Comparison of ENCODE assay signal across 8 cellular contexts in the genomic region with DNA sequence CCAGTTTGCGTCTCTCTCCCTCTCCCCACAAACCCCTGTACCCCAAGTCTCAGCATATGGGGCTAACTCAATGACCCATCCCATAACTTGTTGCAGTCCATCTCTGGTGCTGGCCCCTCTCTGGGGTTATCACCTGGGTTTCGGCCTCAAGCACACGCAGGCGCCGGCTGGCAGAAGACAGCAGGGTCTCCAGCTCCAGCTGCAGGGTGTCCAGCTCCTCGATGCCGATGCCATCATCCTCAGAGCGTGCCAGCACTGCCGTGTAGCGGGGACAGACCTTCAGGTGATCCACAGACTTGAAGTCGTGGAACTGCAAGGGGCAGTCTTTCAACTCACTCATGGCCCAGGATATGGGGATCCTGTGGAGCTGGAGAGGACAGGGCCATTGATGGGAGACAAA. TPM values are rescaled to one million over a fixed set of nuclear protein-coding genes. Genes with fewer than 3 reads are reported as not detected.
DNase-seq lines count a peak whose midpoint lies in the region; ATAC-seq, FAIRE-seq and TF ChIP-seq lines count a peak whose summit lies in the region.

No MANE protein-coding gene starts in this region.

- no peak overlapping the region for H3K18ac ChIP-seq in H1 (ENCODE audit: extremely low read depth, low read length)

- 96% methylated on average over 11 of the region's 11 CpGs; no CpG with 5 or more reads in 1 of the 2 experiments for WGBS in H1 (ENCODE audit: extremely low coverage in 1 of 2, insufficient coverage in 1 of 2, insufficient read length in 1 of 2, insufficient replicate concordance in 2 of 2, low coverage in 1 of 2, low lambda C conversion rate in 2 of 2, missing lambda C conversion rate in 1 of 2), 2 experiments
- WGBS in psoas muscle, 3 donors = 79 to 81% (median 81%) methylated on average over 11 of the region's 11 CpGs
- WGBS in ovary, 3 donors = 74 to 86% (median 82%) methylated on average over 11 of the region's 11 CpGs
- 86% methylated on average over 11 of the region's 11 CpGs for WGBS in suprapubic skin

- no peak overlapping the region for H3K56ac ChIP-seq in H1 (replicated peaks; ENCODE audit: insufficient read length, low read depth, low read length)

- H3K27me3 ChIP-seq in OCI-LY1 (ENCODE audit: insufficient read depth, low read length) = no peaks in the 10 kb centered on the region
- no peaks in the 10 kb centered on the region for H3K27me3 ChIP-seq in H1 (replicated peaks in 1 of 4; ENCODE audit: control insufficient read depth in 3 of 4, extremely low read depth in 1 of 4, insufficient read depth in 3 of 4, low read length in 3 of 4)
- no peaks in the 10 kb centered on the region for H3K27me3 ChIP-seq in psoas muscle (ENCODE audit: insufficient read depth in 3 of 3, low read length in 2 of 3)
- H3K27me3 ChIP-seq in ovary = no peaks in the 10 kb centered on the region
- H3K27me3 ChIP-seq in suprapubic skin = no peaks in the 10 kb centered on the region

- H3K4me3 ChIP-seq in GM12864 (ENCODE audit: low read depth, low read length) (peak overlapping the region; percentile 64), OCI-LY1 (ENCODE audit: low read depth, low read length, poor library complexity, severe bottlenecking) (peak overlapping the region; percentile 93), H1 (ENCODE audit: extremely low read depth in 1 of 4, insufficient read depth in 2 of 4, low read depth in 3 of 4, low read length in 4 of 4) (peak overlapping the region in 2 of 4 experiments; percentile 89 to 93; a peak in 2 of 8 replicates), psoas muscle (no peak overlapping the region), ovary (no peak overlapping the region), suprapubic skin (no peak overlapping the region)

- no peak overlapping the region for H3K4ac ChIP-seq in H1 (replicated peaks; ENCODE audit: insufficient read length, low read depth, low read length)

- H3K9me3 ChIP-seq in OCI-LY1 (ENCODE audit: low read length) = no peaks in the 10 kb centered on the region
- H3K9me3 ChIP-seq in H1 (ENCODE audit: insufficient read depth in 2 of 2, low read depth in 1 of 2, low read length in 1 of 2) = no peaks in the 10 kb centered on the region
- H3K9me3 ChIP-seq in psoas muscle = no peaks in the 10 kb centered on the region
- H3K9me3 ChIP-seq in ovary = no peaks in the 10 kb centered on the region
- no peaks in the 10 kb centered on the region for H3K9me3 ChIP-seq in suprapubic skin

- H3K79me2 ChIP-seq in OCI-LY1 (ENCODE audit: insufficient read depth, low read length) = peaks cover 23% of the 10 kb centered on the region
- H3K79me2 ChIP-seq in H1 (ENCODE audit: control insufficient read depth in 1 of 2, insufficient read depth in 2 of 2, low read length in 2 of 2) = peaks cover 0 to 32% of the 10 kb centered on the region in 2 experiments; a peak in 2 of 4 replicates

- H4K91ac ChIP-seq in H1 (replicated peaks; ENCODE audit: insufficient read length, low read length) = no peak overlapping the region

- H3K23me2 ChIP-seq in H1 (ENCODE audit: low read depth, low read length) = peaks cover 8% of the 10 kb centered on the region

- H2BK15ac ChIP-seq in H1 (ENCODE audit: low read length) = peak overlapping the region; percentile 25; the same call in 1 of the 2 replicates

- H3K4me2 ChIP-seq in OCI-LY1 (ENCODE audit: low read length) (peak overlapping the region; percentile 99), H1 (ENCODE audit: insufficient read depth in 1 of 2, low read depth in 2 of 2, low read length in 2 of 2) (peak overlapping the region in 1 of 2 experiments; percentile 83; a peak in 1 of 4 replicates)

- no peak for TF ChIP-seq POLR2A in H1 (IDR thresholded peaks at IDR 0.05; ENCODE audit: control extremely low read depth in 1 of 2, low read depth in 2 of 2, low read length in 2 of 2)
- TF ChIP-seq POLR2A in ovary (IDR thresholded peaks at IDR 0.05) = no peak
- no peak for TF ChIP-seq POLR2A in suprapubic skin (IDR thresholded peaks at IDR 0.05)

- FAIRE-seq in H1 (lab: Jason Lieb, UNC) = no peak

- no peaks in the 10 kb centered on the region for H3F3A ChIP-seq in OCI-LY1 (ENCODE audit: insufficient read depth, low read length)

- no peak overlapping the region for H2BK20ac ChIP-seq in H1 (ENCODE audit: low read length)

- H2BK5ac ChIP-seq in H1 (ENCODE audit: low read depth, low read length) = no peak overlapping the region

- H3K14ac ChIP-seq in H1 (ENCODE audit: insufficient read length) = no peak overlapping the region

- H4K8ac ChIP-seq in H1 (ENCODE audit: extremely low read depth, insufficient read depth, low read length) = no peak overlapping the region; the same call in 1 of the 2 replicates

- no peak for TF ChIP-seq CTCF in GM12864 (IDR thresholded peaks at IDR 0.05; ENCODE audit: low read depth, low read length, missing control alignments)
- TF ChIP-seq CTCF in OCI-LY1 (IDR thresholded peaks at IDR 0.05; ENCODE audit: low read length) = no peak
- no peak for TF ChIP-seq CTCF in H1 (IDR thresholded peaks at IDR 0.05; ENCODE audit: control extremely low read depth in 1 of 3, insufficient read depth in 1 of 3, low read depth in 1 of 3, low read length in 3 of 3)
- no peak for TF ChIP-seq CTCF in psoas muscle (IDR thresholded peaks at IDR 0.05)
- TF ChIP-seq CTCF in ovary (IDR thresholded peaks at IDR 0.05) = no peak
- TF ChIP-seq CTCF in suprapubic skin (IDR thresholded peaks at IDR 0.05) = no peak

- intact Hi-C loops in psoas muscle (cut with DNase I) = no loop called here
- intact Hi-C loops in ovary (cut with DNase I) = loop anchor here in 1 of 4 donors (10.0 kb wide), 1 partner anchor 56 kb away; a partner anchor contains a TSS

- peaks cover 51% of the 10 kb centered on the region for H3K36me3 ChIP-seq in OCI-LY1 (ENCODE audit: insufficient read depth, low read length)
- peaks cover 2 to 30% (median 15%) of the 10 kb centered on the region in 4 experiments; a peak in 6 of 8 replicates for H3K36me3 ChIP-seq in H1 (ENCODE audit: control insufficient read depth in 2 of 4, insufficient read depth in 4 of 4, low read length in 3 of 4)
- H3K36me3 ChIP-seq in psoas muscle (ENCODE audit: insufficient read depth in 1 of 2, low read depth in 1 of 2) = peaks cover 8 to 65% of the 10 kb centered on the region in 2 donors
- no peaks in the 10 kb centered on the region for H3K36me3 ChIP-seq in ovary
- peaks cover 38% of the 10 kb centered on the region for H3K36me3 ChIP-seq in suprapubic skin

- peak overlapping the region; percentile 98 for H3K9ac ChIP-seq in OCI-LY1 (ENCODE audit: low read length)
- H3K9ac ChIP-seq in H1 (replicated peaks in 1 of 4; ENCODE audit: extremely low read depth in 1 of 4, low read depth in 3 of 4, low read length in 3 of 4) = peak overlapping the region in 1 of 4 experiments; percentile 54; a peak in 2 of 7 replicates

- H2BK12ac ChIP-seq in H1 (ENCODE audit: low read depth, low read length) = no peak overlapping the region

- TF ChIP-seq EP300 in H1 (IDR thresholded peaks at IDR 0.05; ENCODE audit: borderline replicate concordance in 1 of 2, low read depth in 2 of 2, low read length in 2 of 2) (no peak), ovary (IDR thresholded peaks at IDR 0.05) (no peak), suprapubic skin (IDR thresholded peaks at IDR 0.05) (no peak)

- DNase-seq in GM12864 (ENCODE audit: low read depth) (no peak), H1 (ENCODE audit: low read depth in 1 of 2, low spot score in 2 of 2) (no peak), psoas muscle (no peak), ovary (no peak), suprapubic skin (ENCODE audit: low spot score in 2 of 2) (no peak), HPDE6-E6E7 (ENCODE audit: extremely low spot score) (no peak)

- H2BK120ac ChIP-seq in H1 (replicated peaks; ENCODE audit: low read depth, low read length) = no peak overlapping the region

- H3K23ac ChIP-seq in H1 (ENCODE audit: insufficient read length) = no peak overlapping the region

- no peak overlapping the region for H2AK5ac ChIP-seq in H1 (ENCODE audit: low read depth, low read length)

- TF ChIP-seq RAD21 in H1 (IDR thresholded peaks at IDR 0.05 in 1 of 2, conservative IDR thresholded peaks at IDR 0.05 in 1 of 2; ENCODE audit: low read depth in 2 of 2, low read length in 2 of 2) = no peak

- CTCF ChIA-PET in H1 (lab: Charles Lee; ENCODE audit: partially characterized antibody) = interaction anchor here (0.9 to 1.6 kb wide), 3 partner anchors 9 to 19 kb away, joined by 3 to 5 read pairs (median 4); no protein-coding TSS in a partner anchor

- POLR2A ChIA-PET in H1 (lab: Charles Lee; ENCODE audit: partially characterized antibody) = interaction anchor here (0.7 to 1.8 kb wide), 8 partner anchors 14 to 130 kb away, joined by 3 to 13 read pairs (median 3); a partner anchor contains a TSS

- H2AFZ ChIP-seq in OCI-LY1 (ENCODE audit: low read length) (no peak overlapping the region), H1 (ENCODE audit: low read length) (no peak overlapping the region)

- peak overlapping the region; percentile 83 for H3K27ac ChIP-seq in OCI-LY1 (ENCODE audit: low read depth, low read length, poor library complexity, severe bottlenecking)
- H3K27ac ChIP-seq in H1 (ENCODE audit: low read depth, low read length) = no peak overlapping the region
- peak overlapping the region; percentile 95 for H3K27ac ChIP-seq in psoas muscle
- H3K27ac ChIP-seq in ovary = no peak overlapping the region
- H3K27ac ChIP-seq in suprapubic skin = no peak overlapping the region

- H4K5ac ChIP-seq in H1 (ENCODE audit: insufficient read length, low read depth, low read length) = no peak overlapping the region

- ATAC-seq in psoas muscle (no peak), HG02938 (IDR thresholded peaks at IDR 0.05; ENCODE audit: unreplicated experiment) (no peak)

- H3K4me1 ChIP-seq in OCI-LY1 (ENCODE audit: insufficient read depth, low read length, severe bottlenecking) = peaks cover 33% of the 10 kb centered on the region
- H3K4me1 ChIP-seq in H1 (replicated peaks in 1 of 4; ENCODE audit: control insufficient read depth in 3 of 4, insufficient read depth in 4 of 4, low read length in 3 of 4) = peaks cover 0 to 8% (median 0%) of the 10 kb centered on the region in 4 experiments; a peak in 2 of 7 replicates
- peaks cover 24% of the 10 kb centered on the region for H3K4me1 ChIP-seq in psoas muscle
- peaks cover 9% of the 10 kb centered on the region for H3K4me1 ChIP-seq in ovary (ENCODE audit: insufficient read depth)
- H3K4me1 ChIP-seq in suprapubic skin = peaks cover 28% of the 10 kb centered on the region

- H3K9me2 ChIP-seq in OCI-LY1 (ENCODE audit: low read depth, low read length) = no peaks in the 10 kb centered on the region

- peaks cover 9% of the 10 kb centered on the region for H3K79me1 ChIP-seq in H1 (ENCODE audit: low read depth, low read length)

- H4K20me1 ChIP-seq in OCI-LY1 (ENCODE audit: insufficient read depth, low read length) (no peaks in the 10 kb centered on the region), H1 (replicated peaks in 1 of 2; ENCODE audit: control insufficient read depth in 1 of 2, insufficient read depth in 2 of 2, low read length in 2 of 2) (peaks cover 0 to 1% of the 10 kb centered on the region in 2 experiments)

RNA-seq across cellular contexts. Expression of a gene that starts 1.1 kb away (rescaled TPM):
- total RNA-seq in H1 (2021; fragmentation: NEBNext Ultra II Directional; extraction: Animal tissue kit (Norgen Biotek cat#: 25700)) = 50.3 and 55.2 TPM in 2 replicates
- polyA plus RNA-seq in H1 (2011; rRNA removed) = 43.4 and 51.2 TPM in 2 replicates
- 45.7 TPM for polyA plus RNA-seq in H1 (2011; cell fraction: cytosol; rRNA removed)
- 57.8 TPM for polyA plus RNA-seq in H1 (2011; cell fraction: nucleus; rRNA removed)
- polyA plus RNA-seq in H1 (2012, experiment 1 of 2) = 37.4 to 51.1 TPM (median 48.0 TPM) in 4 replicates
- polyA plus RNA-seq in H1 (2012, experiment 2 of 2) = 61.3 TPM
- polyA plus RNA-seq in H1 (2013, experiment 1 of 2) = 38.5 TPM
- polyA plus RNA-seq in H1 (2013, experiment 2 of 2) = 39.6 TPM
- polyA minus RNA-seq in H1 (2011; rRNA and poly(A)+ RNA removed) = 19.6 and 23.4 TPM in 2 replicates
- polyA minus RNA-seq in H1 (2011; cell fraction: cytosol; rRNA and poly(A)+ RNA removed) = 26.8 TPM
- 22.5 TPM for polyA minus RNA-seq in H1 (2011; cell fraction: nucleus; rRNA and poly(A)+ RNA removed)
- 10 to 100 TPM; 42.6 to 45.2 (median 43.2) TPM for total RNA-seq in psoas muscle
- polyA plus RNA-seq in psoas muscle = 10 to 100 TPM; 42.2 to 75.7 (median 68.3) TPM
- total RNA-seq in ovary = 10 to 100 TPM; 49.4 to 77.9 (median 67.4) TPM
- polyA plus RNA-seq in ovary = 10 to 100 TPM; 45.5 to 49.5 TPM
- total RNA-seq in suprapubic skin = 10 to 100 TPM; 27.6 to 45.0 (median 38.8) TPM

RNA-seq across cellular contexts. Expression of a gene that starts 1.8 kb away (rescaled TPM):
- total RNA-seq in H1 (2021; fragmentation: NEBNext Ultra II Directional; extraction: Animal tissue kit (Norgen Biotek cat#: 25700)) = 153 and 154 TPM in 2 replicates
- polyA plus RNA-seq in H1 (2011; rRNA removed) = 108 and 138 TPM in 2 replicates
- 123 TPM for polyA plus RNA-seq in H1 (2011; cell fraction: cytosol; rRNA removed)
- 57.4 TPM for polyA plus RNA-seq in H1 (2011; cell fraction: nucleus; rRNA removed)
- polyA plus RNA-seq in H1 (2012, experiment 1 of 2) = 147 to 182 TPM (median 160 TPM) in 4 replicates
- 285 TPM for polyA plus RNA-seq in H1 (2012, experiment 2 of 2)
- 80.2 TPM for polyA plus RNA-seq in H1 (2013, experiment 1 of 2)
- 79.8 TPM for polyA plus RNA-seq in H1 (2013, experiment 2 of 2)
- 107 and 117 TPM in 2 replicates for polyA minus RNA-seq in H1 (2011; rRNA and poly(A)+ RNA removed)
- 126 TPM for polyA minus RNA-seq in H1 (2011; cell fraction: cytosol; rRNA and poly(A)+ RNA removed)
- polyA minus RNA-seq in H1 (2011; cell fraction: nucleus; rRNA and poly(A)+ RNA removed) = 71.0 TPM
- 100 to 1,000 TPM in 1 of 4 donors, 10 to 100 TPM in 3; 53.9 to 117 (median 84.9) TPM for total RNA-seq in psoas muscle
- 100 to 1,000 TPM in 2 of 3 donors, 10 to 100 TPM in 1; 76.9 to 155 (median 142) TPM for polyA plus RNA-seq in psoas muscle
- 100 to 1,000 TPM in 3 of 7 donors, 10 to 100 TPM in 4; 58.3 to 123 (median 85.1) TPM for total RNA-seq in ovary
- 100 to 1,000 TPM in 1 of 2 donors, 10 to 100 TPM in 1; 75.2 to 189 TPM for polyA plus RNA-seq in ovary
- 100 to 1,000 TPM; 107 to 132 (median 124) TPM for total RNA-seq in suprapubic skin

RNA-seq across cellular contexts. Expression of a gene that starts 18.9 kb away (rescaled TPM):
- 4.3 and 5.9 TPM in 2 replicates for total RNA-seq in H1 (2021; fragmentation: NEBNext Ultra II Directional; extraction: Animal tissue kit (Norgen Biotek cat#: 25700))
- polyA plus RNA-seq in H1 (2011; rRNA removed) = 8.9 and 11.4 TPM in 2 replicates
- 11.5 TPM for polyA plus RNA-seq in H1 (2011; cell fraction: cytosol; rRNA removed)
- polyA plus RNA-seq in H1 (2011; cell fraction: nucleus; rRNA removed) = 33.1 TPM
- 8.7 to 12.5 TPM (median 11.8 TPM) in 4 replicates for polyA plus RNA-seq in H1 (2012, experiment 1 of 2)
- 2.6 TPM for polyA plus RNA-seq in H1 (2012, experiment 2 of 2)
- 2.8 TPM for polyA plus RNA-seq in H1 (2013, experiment 1 of 2)
- 2.1 TPM for polyA plus RNA-seq in H1 (2013, experiment 2 of 2)
- polyA minus RNA-seq in H1 (2011; rRNA and poly(A)+ RNA removed) = 7.1 and 9.4 TPM in 2 replicates
- 3.9 TPM for polyA minus RNA-seq in H1 (2011; cell fraction: cytosol; rRNA and poly(A)+ RNA removed)
- polyA minus RNA-seq in H1 (2011; cell fraction: nucleus; rRNA and poly(A)+ RNA removed) = 8.7 TPM
- total RNA-seq in psoas muscle = 10 to 100 TPM in 1 of 4 donors, 1 to 10 TPM in 3; 6.4 to 19.0 (median 7.7) TPM
- polyA plus RNA-seq in psoas muscle = 1 to 10 TPM; 2.9 to 5.0 (median 4.3) TPM
- total RNA-seq in ovary = 10 to 100 TPM; 53.4 to 94.4 (median 65.1) TPM
- 10 to 100 TPM; 43.0 to 62.0 TPM for polyA plus RNA-seq in ovary
- total RNA-seq in suprapubic skin = 100 to 1,000 TPM in 2 of 4 donors, 10 to 100 TPM in 2; 42.4 to 286 (median 83.3) TPM

RNA-seq across cellular contexts. Expression of a gene that starts 21.4 kb away (rescaled TPM):
- total RNA-seq in H1 (2021; fragmentation: NEBNext Ultra II Directional; extraction: Animal tissue kit (Norgen Biotek cat#: 25700)) = 4.8 and 4.9 TPM in 2 replicates
- polyA plus RNA-seq in H1 (2011; rRNA removed) = 5.1 and 5.3 TPM in 2 replicates
- polyA plus RNA-seq in H1 (2011; cell fraction: cytosol; rRNA removed) = 7.3 TPM
- polyA plus RNA-seq in H1 (2011; cell fraction: nucleus; rRNA removed) = 8.2 TPM
- 4.7 to 7.7 TPM (median 5.8 TPM) in 4 replicates for polyA plus RNA-seq in H1 (2012, experiment 1 of 2)
- 7.0 TPM for polyA plus RNA-seq in H1 (2012, experiment 2 of 2)
- 4.5 TPM for polyA plus RNA-seq in H1 (2013, experiment 1 of 2)
- 4.5 TPM for polyA plus RNA-seq in H1 (2013, experiment 2 of 2)
- 2.3 and 3.1 TPM in 2 replicates for polyA minus RNA-seq in H1 (2011; rRNA and poly(A)+ RNA removed)
- 2.9 TPM for polyA minus RNA-seq in H1 (2011; cell fraction: cytosol; rRNA and poly(A)+ RNA removed)
- 5.8 TPM for polyA minus RNA-seq in H1 (2011; cell fraction: nucleus; rRNA and poly(A)+ RNA removed)
- 1 to 10 TPM; 4.5 to 7.2 (median 5.5) TPM for total RNA-seq in psoas muscle
- polyA plus RNA-seq in psoas muscle = 1 to 10 TPM; 3.9 to 5.7 (median 5.5) TPM
- 10 to 100 TPM; 38.4 to 67.3 (median 48.4) TPM for total RNA-seq in ovary
- 10 to 100 TPM; 34.8 to 38.7 TPM for polyA plus RNA-seq in ovary
- 10 to 100 TPM in 1 of 4 donors, 1 to 10 TPM in 3; 3.3 to 13.0 (median 5.2) TPM for total RNA-seq in suprapubic skin

RNA-seq across cellular contexts. Expression of a gene that starts 41.4 kb away (rescaled TPM):
- total RNA-seq in H1 (2021; fragmentation: NEBNext Ultra II Directional; extraction: Animal tissue kit (Norgen Biotek cat#: 25700)) = 29.6 and 31.2 TPM in 2 replicates
- 46.8 and 58.1 TPM in 2 replicates for polyA plus RNA-seq in H1 (2011; rRNA removed)
- 43.7 TPM for polyA plus RNA-seq in H1 (2011; cell fraction: cytosol; rRNA removed)
- polyA plus RNA-seq in H1 (2011; cell fraction: nucleus; rRNA removed) = 68.1 TPM
- 27.5 to 32.7 TPM (median 30.0 TPM) in 4 replicates for polyA plus RNA-seq in H1 (2012, experiment 1 of 2)
- polyA plus RNA-seq in H1 (2012, experiment 2 of 2) = 32.6 TPM
- 35.1 TPM for polyA plus RNA-seq in H1 (2013, experiment 1 of 2)
- 33.4 TPM for polyA plus RNA-seq in H1 (2013, experiment 2 of 2)
- polyA minus RNA-seq in H1 (2011; rRNA and poly(A)+ RNA removed) = 75.8 and 82.3 TPM in 2 replicates
- polyA minus RNA-seq in H1 (2011; cell fraction: cytosol; rRNA and poly(A)+ RNA removed) = 31.4 TPM
- polyA minus RNA-seq in H1 (2011; cell fraction: nucleus; rRNA and poly(A)+ RNA removed) = 70.6 TPM
- 1 to 10 TPM; 6.9 to 9.5 (median 8.1) TPM for total RNA-seq in psoas muscle
- 10 to 100 TPM in 1 of 3 donors, 1 to 10 TPM in 2; 6.3 to 19.7 (median 9.1) TPM for polyA plus RNA-seq in psoas muscle
- 10 to 100 TPM; 16.8 to 54.3 (median 31.5) TPM for total RNA-seq in ovary
- polyA plus RNA-seq in ovary = 10 to 100 TPM; 28.1 to 28.9 TPM
- total RNA-seq in suprapubic skin = 10 to 100 TPM; 15.7 to 29.6 (median 25.5) TPM

Comparison
In these comparisons a context has a peak if more than half of its experiments do, and no peak if none do; other contexts are left out.
1. H3K4me3 ChIP-seq: peak in GM12864 (single experiment) and OCI-LY1 (single experiment); none in psoas muscle (single experiment), ovary (single experiment) and suprapubic skin (single experiment).
2. H3K27ac ChIP-seq: peak in OCI-LY1 (single experiment) and psoas muscle (single experiment); none in H1 (single experiment), ovary (0 of 2) and suprapubic skin (single experiment).